In genomic region chr14:22650960-22651521, GRCh38 we compare ENCODE assay signal across 10 cellular contexts. TPM values are rescaled to one million over a fixed set of nuclear protein-coding genes. Genes with fewer than 3 reads are reported as not detected.
DNase-seq lines count a peak whose midpoint lies in the region; ATAC-seq and TF ChIP-seq lines count a peak whose summit lies in the region.
"Had no signal": no experiment of that assay in that cellular context is flagged by ENCODE, and none has a peak within 500 bp of the region (broad histone marks: within the 10 kb centered on the region; RNA-seq: fewer than 3 reads in every experiment).

No MANE protein-coding gene starts in this region.

- H3K4me3 ChIP-seq in SJCRH30 (no peak overlapping the region), ovary (no peak overlapping the region), spleen (no peak overlapping the region)

- intact Hi-C loops in ovary (cut with DNase I) (loop anchor here in 1 of 4 donors (10.0 kb wide), 1 partner anchor 96 kb away; no protein-coding TSS in a partner anchor), spleen (cut with DNase I; ENCODE audit: low total_unique reads) (loop anchor here (10.0 kb wide), 1 partner anchor 256 kb away; no protein-coding TSS in a partner anchor)

- 64 to 65% (median 64%) methylated on average over 3 of the region's 3 CpGs for WGBS in ovary, 3 donors
- WGBS in spleen, 5 donors: 69 to 74% (median 72%) methylated on average over 3 of the region's 3 CpGs

- TF ChIP-seq POLR2A in GM18505 (IDR thresholded peaks at IDR 0.05; ENCODE audit: borderline replicate concordance, extremely low read depth, insufficient read depth, insufficient read length) (peak; percentile 76), ovary (IDR thresholded peaks at IDR 0.05) (no peak), spleen (IDR thresholded peaks at IDR 0.05) (no peak)

- no peaks in the 10 kb centered on the region for H3K9me3 ChIP-seq in SJCRH30 (replicated peaks)
- H3K9me3 ChIP-seq in ovary: no peaks in the 10 kb centered on the region
- H3K9me3 ChIP-seq in spleen: no peaks in the 10 kb centered on the region

- ATAC-seq in GM18505 (IDR thresholded peaks at IDR 0.05; ENCODE audit: unreplicated experiment) (no peak), HG02571 (IDR thresholded peaks at IDR 0.05; ENCODE audit: unreplicated experiment) (peak; percentile 53), GM18502 (IDR thresholded peaks at IDR 0.05; ENCODE audit: poor library complexity, unreplicated experiment) (no peak)
- ATAC-seq: left cardiac atrium had no signal

- H3K27me3 ChIP-seq in SJCRH30: no peaks in the 10 kb centered on the region
- no peaks in the 10 kb centered on the region for H3K27me3 ChIP-seq in ovary
- H3K27me3 ChIP-seq in spleen (replicated peaks in 1 of 7): no peaks in the 10 kb centered on the region

- no peak overlapping the region for H3K27ac ChIP-seq in SJCRH30
- H3K27ac ChIP-seq in ovary: no peak overlapping the region
- H3K27ac ChIP-seq in spleen: no peak overlapping the region

- DNase-seq in SJCRH30: peak; percentile 41 to 44
- DNase-seq in myocyte (ENCODE audit: low read depth): peak; percentile 79
- DNase-seq in ovary: no peak
- DNase-seq in spleen: no peak
- no peak for DNase-seq in NCI-H2107 (lab: John Stamatoyannopoulos, UW)
- DNase-seq: central memory CD4-positive, alpha-beta T cell; left cardiac atrium had no signal

- H3K36me3 ChIP-seq in SJCRH30 (no peaks in the 10 kb centered on the region), ovary (no peaks in the 10 kb centered on the region), spleen (no peaks in the 10 kb centered on the region)

- no peak for TF ChIP-seq CTCF in ovary (IDR thresholded peaks at IDR 0.05)
- no peak for TF ChIP-seq CTCF in spleen (IDR thresholded peaks at IDR 0.05 in 8 of 11, conservative IDR thresholded peaks at IDR 0.05 in 3 of 11)

- H3K4me1 ChIP-seq in SJCRH30 (peaks cover 4% of the 10 kb centered on the region; the same call in 1 of the 2 replicates), ovary (ENCODE audit: insufficient read depth) (no peaks in the 10 kb centered on the region), spleen (peaks cover 0 to 4% (median 0%) of the 10 kb centered on the region in 6 donors)

- no peak for TF ChIP-seq EP300 in ovary (IDR thresholded peaks at IDR 0.05)

RNA-seq across cellular contexts. Expression of gene OR6J1, which starts 6.9 kb away (rescaled TPM):
- not detected in 2 replicates for total RNA-seq in SJCRH30 (2014; rRNA removed; shearing (Covaris generic))
- total RNA-seq in myocyte (not detected in 2 replicates), ovary (under 1 TPM in 1 of 7 donors, not detected in 6; 0.05 TPM), spleen (not detected)
- not detected for polyA plus RNA-seq in myocyte (2012)
- polyA plus RNA-seq in ovary (not detected), spleen (not detected)
- total RNA-seq: left cardiac atrium had no signal

RNA-seq across cellular contexts. Expression of gene ABHD4, which starts 52.9 kb away (rescaled TPM):
- total RNA-seq in SJCRH30 (2014; rRNA removed; shearing (Covaris generic)): 6.1 and 7.2 TPM in 2 replicates
- total RNA-seq in myocyte (28.5 and 33.2 TPM in 2 replicates), ovary (10 to 100 TPM in 6 of 7 donors, 1 to 10 TPM in 1; 5.6 to 28.6 (median 18.8) TPM), spleen (10 to 100 TPM; 12.0 to 32.8 (median 24.9) TPM)
- 110 TPM for polyA plus RNA-seq in myocyte (2012)
- polyA plus RNA-seq in ovary (10 to 100 TPM; 16.7 to 64.0 TPM), spleen (1 to 10 TPM; 7.2 to 8.6 (median 7.9) TPM)

Comparison
In these comparisons a context has a peak if more than half of its experiments do, and no peak if none do; other contexts are left out.
1. DNase-seq: peak in SJCRH30 (2 of 2) and myocyte (single experiment); none in ovary (0 of 5), spleen (single experiment) and NCI-H2107 (single experiment).